Comparison of ENCODE assay signal across 13 cellular contexts in the genomic region with DNA sequence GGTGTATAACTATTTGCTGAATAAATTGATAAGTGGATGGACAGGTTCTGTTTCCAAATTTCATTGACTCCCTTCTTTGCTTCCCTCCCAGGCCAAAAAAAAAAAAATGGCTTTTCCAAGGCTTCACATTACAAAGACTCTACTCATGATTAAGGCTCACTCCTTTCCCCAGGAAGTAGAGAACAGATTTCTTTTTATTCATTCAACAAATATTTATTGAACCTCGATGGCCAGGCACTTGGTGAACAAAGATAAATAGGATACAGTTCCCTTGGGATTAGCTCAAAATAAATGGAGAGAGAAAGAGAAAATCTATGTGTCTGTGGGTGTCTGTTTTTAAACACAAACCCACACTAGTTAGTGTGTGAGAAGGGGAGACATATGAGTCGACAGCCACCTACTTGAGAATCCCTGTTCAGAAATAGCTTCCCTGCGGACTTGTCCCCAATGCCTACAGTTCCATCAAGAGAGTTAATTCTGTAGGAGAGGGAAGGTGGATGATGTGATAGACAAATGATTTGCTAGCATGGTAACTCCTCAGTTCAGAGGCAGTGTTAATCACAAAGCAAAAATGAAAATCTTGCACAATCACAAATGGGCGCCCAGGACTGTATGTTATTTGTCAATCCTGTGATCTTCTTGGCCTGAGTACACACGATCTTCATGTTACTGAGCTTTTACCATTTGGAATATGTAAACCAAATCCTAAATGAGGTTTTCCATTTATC. TPM values are rescaled to one million over a fixed set of nuclear protein-coding genes. Genes with fewer than 3 reads are reported as not detected.
A peak's percentile ranks its signal among the peaks of the same experiment; 100 is the strongest.
DNase-seq lines count a peak whose midpoint lies in the region; ATAC-seq and TF ChIP-seq lines count a peak whose summit lies in the region.
"Had no signal": no experiment of that assay in that cellular context is flagged by ENCODE, and none has a peak within 500 bp of the region (broad histone marks: within the 10 kb centered on the region; RNA-seq: fewer than 3 reads in every experiment).

No MANE protein-coding gene starts in this region.

- H2BK5ac ChIP-seq in trophoblast cell (ENCODE audit: low read depth, low read length, poor library complexity), result no peak overlapping the region

- H3K18ac ChIP-seq in trophoblast cell (ENCODE audit: low read length), result no peak overlapping the region

- H3K79me1 ChIP-seq in trophoblast cell (ENCODE audit: low read length), result no peaks in the 10 kb centered on the region

- WGBS in gastroesophageal sphincter (ENCODE audit: low coverage in 1 of 2), 2 donors, result 47 to 49% methylated on average over 5 of the region's 5 CpGs
- WGBS in trophoblast cell (ENCODE audit: extremely low coverage, insufficient coverage, insufficient read length), result no CpG with 5 or more reads among the region's 5 CpGs

- H3K14ac ChIP-seq in trophoblast cell (ENCODE audit: low read length), result no peak overlapping the region

- H2BK120ac ChIP-seq in trophoblast cell (ENCODE audit: insufficient read depth, low read length, poor library complexity), result no peak overlapping the region

- H3K36me3 ChIP-seq in gastroesophageal sphincter (no peaks in the 10 kb centered on the region), trophoblast cell (ENCODE audit: control insufficient read depth in 1 of 2, insufficient read depth in 2 of 2, low read length in 2 of 2) (peaks cover 3% of the 10 kb centered on the region in 2 experiments)
- H3K36me3 ChIP-seq: BE2C had no signal

- H3K4me2 ChIP-seq in trophoblast cell (ENCODE audit: low read length), result no peak overlapping the region

- no peak for ATAC-seq in activated T-helper 17 cell treated with anti-CD3 and anti-CD28 coated beads, Interleukin-2, amount 50 U/mL, for 72 hours (replicated peaks)
- ATAC-seq in gastroesophageal sphincter, result peak; percentile 80
- ATAC-seq in GM18519 (IDR thresholded peaks at IDR 0.05; ENCODE audit: low FRiP score, unreplicated experiment), result no peak
- ATAC-seq: stimulated activated effector memory CD8-positive, alpha-beta T cell treated with anti-CD3 and anti-CD28 coated beads, Interleukin-12 subunit alpha, Interleukin-12 subunit beta, amount 100 ng/mL, for 72 hours had no signal

- no peaks in the 10 kb centered on the region for H3K27me3 Mint-ChIP-seq in Calu3 (ENCODE audit: unreplicated experiment)
- no peaks in the 10 kb centered on the region for H3K27me3 Mint-ChIP-seq in activated T-helper 17 cell treated with anti-CD3 and anti-CD28 coated beads, Interleukin-2, amount 50 U/mL, for 72 hours
- H3K27me3 Mint-ChIP-seq: activated naive CD4-positive, alpha-beta T cell treated with anti-CD3 and anti-CD28 coated beads, Interleukin-2, amount 50 U/mL, for 24 hours had no signal

- no TSS peak for BruUV-seq in Calu3 (replicated peaks; lab: Mats Ljungman, UMichigan)

- H3K9ac ChIP-seq in trophoblast cell (ENCODE audit: low read length), result no peak overlapping the region

- peaks cover 53% of the 10 kb centered on the region for H3K4me1 Mint-ChIP-seq in Calu3 (ENCODE audit: low read depth, unreplicated experiment)
- H3K4me1 Mint-ChIP-seq in activated T-helper 17 cell treated with anti-CD3 and anti-CD28 coated beads, Interleukin-2, amount 50 U/mL, for 72 hours, result peaks cover 46% of the 10 kb centered on the region

- no peak for TF ChIP-seq POLR2A in gastroesophageal sphincter (IDR thresholded peaks at IDR 0.05)

- H3K9me3 Mint-ChIP-seq in Calu3 (ENCODE audit: low read depth, unreplicated experiment), result no peaks in the 10 kb centered on the region
- no peaks in the 10 kb centered on the region for H3K9me3 Mint-ChIP-seq in activated T-helper 17 cell treated with anti-CD3 and anti-CD28 coated beads, Interleukin-2, amount 50 U/mL, for 72 hours
- H3K9me3 Mint-ChIP-seq: activated naive CD4-positive, alpha-beta T cell treated with anti-CD3 and anti-CD28 coated beads, Interleukin-2, amount 50 U/mL, for 24 hours; stimulated activated effector memory CD8-positive, alpha-beta T cell treated with anti-CD3 and anti-CD28 coated beads, Interleukin-12 subunit alpha, Interleukin-12 subunit beta, amount 100 ng/mL, for 72 hours had no signal

- H4K91ac ChIP-seq in trophoblast cell (ENCODE audit: low read depth, low read length), result no peak overlapping the region

- no peak overlapping the region for H4K8ac ChIP-seq in trophoblast cell (ENCODE audit: low read depth, low read length)

- no peak for TF ChIP-seq EP300 in gastroesophageal sphincter (IDR thresholded peaks at IDR 0.05)

- no peak overlapping the region for H2BK12ac ChIP-seq in trophoblast cell (ENCODE audit: low read length)

- H3K79me2 ChIP-seq in trophoblast cell (ENCODE audit: control insufficient read depth, insufficient read depth, low read length, poor library complexity), result no peaks in the 10 kb centered on the region

- H3K27ac ChIP-seq in gastroesophageal sphincter (peak overlapping the region; percentile 27 to 69 (median 56)), trophoblast cell (ENCODE audit: low read depth, low read length) (no peak overlapping the region)

- no peak overlapping the region for H3K4ac ChIP-seq in trophoblast cell (ENCODE audit: low read depth, low read length)

- H3K4me3 ChIP-seq in gastroesophageal sphincter (no peak overlapping the region), trophoblast cell (ENCODE audit: low read depth, low read length) (no peak overlapping the region)
- H3K4me3 ChIP-seq: spleen had no signal

- H3K27me3 ChIP-seq in gastroesophageal sphincter, result no peaks in the 10 kb centered on the region
- H3K27me3 ChIP-seq in trophoblast cell (ENCODE audit: insufficient read depth, low read length), result no peaks in the 10 kb centered on the region
- H3K27me3 ChIP-seq: BE2C, spleen had no signal

- no peaks in the 10 kb centered on the region for H3K9me3 ChIP-seq in gastroesophageal sphincter
- peaks cover 3% of the 10 kb centered on the region for H3K9me3 ChIP-seq in trophoblast cell (ENCODE audit: insufficient read depth, low read depth, low read length)
- H3K9me3 ChIP-seq: BE2C, spleen had no signal

- H4K12ac ChIP-seq in trophoblast cell (ENCODE audit: low read depth, low read length), result no peak overlapping the region

- H2AK5ac ChIP-seq in trophoblast cell (ENCODE audit: low read length), result no peak overlapping the region

- H3K36me3 Mint-ChIP-seq in Calu3 (ENCODE audit: insufficient read depth, unreplicated experiment), result peaks cover 25% of the 10 kb centered on the region
- H3K36me3 Mint-ChIP-seq in activated T-helper 17 cell treated with anti-CD3 and anti-CD28 coated beads, Interleukin-2, amount 50 U/mL, for 72 hours (ENCODE audit: low read depth), result peaks cover 60% of the 10 kb centered on the region

- peak overlapping the region; percentile 21 for H3K27ac Mint-ChIP-seq in Calu3 (ENCODE audit: unreplicated experiment)
- peak overlapping the region; percentile 18 for H3K27ac Mint-ChIP-seq in activated T-helper 17 cell treated with anti-CD3 and anti-CD28 coated beads, Interleukin-2, amount 50 U/mL, for 72 hours
- H3K27ac Mint-ChIP-seq: activated naive CD4-positive, alpha-beta T cell treated with anti-CD3 and anti-CD28 coated beads, Interleukin-2, amount 50 U/mL, for 24 hours; stimulated activated effector memory CD8-positive, alpha-beta T cell treated with anti-CD3 and anti-CD28 coated beads, Interleukin-12 subunit alpha, Interleukin-12 subunit beta, amount 100 ng/mL, for 72 hours had no signal

- peaks cover 7 to 64% (median 16%) of the 10 kb centered on the region in 3 donors for H3K4me1 ChIP-seq in gastroesophageal sphincter
- peaks cover 0 to 2% of the 10 kb centered on the region in 2 experiments for H3K4me1 ChIP-seq in trophoblast cell (ENCODE audit: control insufficient read depth in 1 of 2, insufficient read depth in 2 of 2, low read length in 2 of 2)

- CTCF ChIA-PET in Calu3 (lab: Charles Lee), result interaction anchor here (0.6 kb wide), 1 partner anchor 1161 kb away, joined by 5 read pairs; no protein-coding TSS in a partner anchor

- intact Hi-C loops in Calu3 (cut with micrococcal nuclease; ENCODE audit: unreplicated experiment), result loop anchor here (5.0 to 10.0 kb wide), 3 partner anchors 57 to 459 kb away; a partner anchor contains a TSS

- H2AFZ ChIP-seq in trophoblast cell (ENCODE audit: insufficient read depth, low read length, poor library complexity), result no peak overlapping the region

- TF ChIP-seq CTCF in Calu3 (IDR thresholded peaks at IDR 0.05; ENCODE audit: unreplicated experiment) (no peak), gastroesophageal sphincter (IDR thresholded peaks at IDR 0.05) (no peak)

- no peak overlapping the region for H3K23ac ChIP-seq in trophoblast cell (ENCODE audit: low read length)

- H3K4me3 Mint-ChIP-seq in Calu3 (ENCODE audit: low read depth, unreplicated experiment), result no peak overlapping the region
- H3K4me3 Mint-ChIP-seq in activated T-helper 17 cell treated with anti-CD3 and anti-CD28 coated beads, Interleukin-2, amount 50 U/mL, for 72 hours, result no peak overlapping the region
- H3K4me3 Mint-ChIP-seq: activated naive CD4-positive, alpha-beta T cell treated with anti-CD3 and anti-CD28 coated beads, Interleukin-2, amount 50 U/mL, for 24 hours; stimulated activated effector memory CD8-positive, alpha-beta T cell treated with anti-CD3 and anti-CD28 coated beads, Interleukin-12 subunit alpha, Interleukin-12 subunit beta, amount 100 ng/mL, for 72 hours had no signal

- DNase-seq in Calu3 (no peak), trophoblast cell (peak; percentile 28 to 69), NCI-H2171 (lab: John Stamatoyannopoulos, UW) (no peak), NCI-H1694 treated with DMSO at 0.1 percent for 48 hours (lab: John Stamatoyannopoulos, UW) (no peak)
- DNase-seq in activated naive CD4-positive, alpha-beta T cell (lab: John Stamatoyannopoulos, UW), result no peak
- DNase-seq: BE2C, kidney glomerular epithelial cell, spleen had no signal

RNA-seq across cellular contexts. Expression of a gene that starts 20.3 kb away (rescaled TPM):
- total RNA-seq in Calu3 (2022) (39.2 and 42.0 TPM in 2 replicates), gastroesophageal sphincter (10 to 100 TPM; 18.4 to 33.4 (median 27.5) TPM)
- total RNA-seq in activated T-helper 17 cell treated with anti-CD3 and anti-CD28 coated beads, Interleukin-2, amount 50 U/mL, for 72 hours, result 10 to 100 TPM; 36.5 to 63.6 TPM
- 17.6 and 19.0 TPM in 2 replicates for polyA plus RNA-seq in trophoblast cell (2013)

Comparison
In these comparisons a context has a peak if more than half of its experiments do, and no peak if none do; other contexts are left out.
1. DNase-seq: peak in trophoblast cell (2 of 2); none in Calu3 (single experiment), activated naive CD4-positive, alpha-beta T cell (0 of 4), NCI-H2171 (single experiment) and NCI-H1694 treated with DMSO at 0.1 percent for 48 hours (single experiment).